In genomic region chr22:48923165-48923875, GRCh38 we compare ENCODE assay signal across 24 cellular contexts.
A peak's percentile ranks its signal among the peaks of the same experiment; 100 is the strongest.
DNase-seq lines count a peak whose midpoint lies in the region; ATAC-seq and TF ChIP-seq lines count a peak whose summit lies in the region.
"Had no signal": no experiment of that assay in that cellular context is flagged by ENCODE, and none has a peak within 500 bp of the region (broad histone marks: within the 10 kb centered on the region; RNA-seq: fewer than 3 reads in every experiment).

No MANE protein-coding gene starts in this region.

- peak; percentile 7 for DNase-seq in activated CD8-positive, alpha-beta T cell treated with anti-CD3 and anti-CD28 coated beads, Interleukin-2, amount 10 ng/mL, durations not matched to agents 7 days and 5 days
- DNase-seq in activated CD8-positive, alpha-beta T cell treated with anti-CD3 and anti-CD28 coated beads for 36 hours = no peak
- DNase-seq in NCI-H2171 treated with DMSO at 0.1 percent for 48 hours (lab: John Stamatoyannopoulos, UW) (peak; percentile 95), cerebellum (ENCODE audit: low spot score) (peak; percentile 53), upper lobe of right lung (peak; percentile 37), T-helper 1 cell (no peak), PC-3 (no peak)
- DNase-seq: activated CD4-positive, alpha-beta T cell treated with anti-CD3 and anti-CD28 coated beads for 48 hours; activated naive CD4-positive, alpha-beta T cell treated with anti-CD3 and anti-CD28 coated beads, Interleukin-2, amount 10 ng/mL, durations not matched to agents 7 days and 5 days; anterior cingulate cortex; effector memory CD4-positive, alpha-beta T cell; esophagus squamous epithelium; NCI-H1930; occipital lobe; SJCRH30; stimulated activated CD4-positive, alpha-beta T cell treated with anti-CD3 and anti-CD28 coated beads, Interleukin-12 subunit alpha, Interleukin-12 subunit beta, amount 100 ng/mL, for 4 hours; uterus had no signal

- no peaks in the 10 kb centered on the region for H3K36me3 Mint-ChIP-seq in activated CD8-positive, alpha-beta T cell treated with anti-CD3 and anti-CD28 coated beads, Interleukin-2, amount 10 ng/mL, durations not matched to agents 7 days and 5 days (ENCODE audit: low read depth)
- H3K36me3 Mint-ChIP-seq in activated CD8-positive, alpha-beta T cell treated with anti-CD3 and anti-CD28 coated beads for 36 hours (ENCODE audit: low read depth) = no peaks in the 10 kb centered on the region
- H3K36me3 Mint-ChIP-seq: activated naive CD4-positive, alpha-beta T cell treated with anti-CD3 and anti-CD28 coated beads, Interleukin-2, amount 10 ng/mL, durations not matched to agents 7 days and 5 days; memory B cell had no signal

- H3K4me2 ChIP-seq in PC-3 (ENCODE audit: low read length) = no peak overlapping the region
- H3K4me2 ChIP-seq: BLaER1, GM23338 had no signal

- intact Hi-C loops in activated CD8-positive, alpha-beta T cell treated with anti-CD3 and anti-CD28 coated beads for 36 hours (cut with micrococcal nuclease) = no loop called here
- intact Hi-C loops in upper lobe of right lung (cut with DNase I) = no loop called here
- intact Hi-C loops in PC-3 (cut with micrococcal nuclease) = no loop called here

- H3K9me2 ChIP-seq in PC-3 (replicated peaks; ENCODE audit: low read length) = no peaks in the 10 kb centered on the region

- no peaks in the 10 kb centered on the region for H3K9me3 Mint-ChIP-seq in activated CD8-positive, alpha-beta T cell treated with anti-CD3 and anti-CD28 coated beads, Interleukin-2, amount 10 ng/mL, durations not matched to agents 7 days and 5 days (ENCODE audit: insufficient read depth)
- H3K9me3 Mint-ChIP-seq in activated CD8-positive, alpha-beta T cell treated with anti-CD3 and anti-CD28 coated beads for 36 hours = no peaks in the 10 kb centered on the region
- H3K9me3 Mint-ChIP-seq: activated naive CD4-positive, alpha-beta T cell treated with anti-CD3 and anti-CD28 coated beads, Interleukin-2, amount 10 ng/mL, durations not matched to agents 7 days and 5 days; central memory CD8-positive, alpha-beta T cell; GM23338 had no signal

- H3F3A ChIP-seq in PC-3 (ENCODE audit: low read length, unreplicated experiment) = no peaks in the 10 kb centered on the region

- no peak for ATAC-seq in activated CD8-positive, alpha-beta T cell treated with anti-CD3 and anti-CD28 coated beads, Interleukin-2, amount 10 ng/mL, durations not matched to agents 7 days and 5 days
- ATAC-seq in activated CD8-positive, alpha-beta T cell treated with anti-CD3 and anti-CD28 coated beads for 36 hours = no peak
- ATAC-seq in upper lobe of right lung = no peak
- no peak for ATAC-seq in HG02938 (IDR thresholded peaks at IDR 0.05; ENCODE audit: unreplicated experiment)
- ATAC-seq in PC-3 = no peak
- ATAC-seq: gastroesophageal sphincter, GM23338 had no signal

- CTCF ChIA-PET in activated CD8-positive, alpha-beta T cell treated with anti-CD3 and anti-CD28 coated beads, Interleukin-2, amount 10 ng/mL, durations not matched to agents 7 days and 5 days (lab: Charles Lee) = no interaction called here
- CTCF ChIA-PET in activated CD8-positive, alpha-beta T cell treated with anti-CD3 and anti-CD28 coated beads for 36 hours (lab: Charles Lee) = no interaction called here
- CTCF ChIA-PET in PC-3 (lab: Charles Lee) = no interaction called here

- H3K4me1 Mint-ChIP-seq in activated CD8-positive, alpha-beta T cell treated with anti-CD3 and anti-CD28 coated beads, Interleukin-2, amount 10 ng/mL, durations not matched to agents 7 days and 5 days (ENCODE audit: low read depth) = no peaks in the 10 kb centered on the region
- no peaks in the 10 kb centered on the region for H3K4me1 Mint-ChIP-seq in activated CD8-positive, alpha-beta T cell treated with anti-CD3 and anti-CD28 coated beads for 36 hours (ENCODE audit: low read depth)
- H3K4me1 Mint-ChIP-seq: activated naive CD4-positive, alpha-beta T cell treated with anti-CD3 and anti-CD28 coated beads, Interleukin-2, amount 10 ng/mL, durations not matched to agents 7 days and 5 days; central memory CD8-positive, alpha-beta T cell; GM23338; IgD-negative memory B cell; memory B cell had no signal

- H3K4me1 ChIP-seq in upper lobe of right lung = no peaks in the 10 kb centered on the region
- no peaks in the 10 kb centered on the region for H3K4me1 ChIP-seq in PC-3 (ENCODE audit: insufficient read depth, low read length)
- H3K4me1 ChIP-seq: BLaER1, esophagus squamous epithelium, gastroesophageal sphincter, SJCRH30, uterus had no signal

- H3K9me3 ChIP-seq in upper lobe of right lung (no peaks in the 10 kb centered on the region), PC-3 (ENCODE audit: low read length) (no peaks in the 10 kb centered on the region)
- H3K9me3 ChIP-seq: BLaER1, esophagus squamous epithelium, gastroesophageal sphincter, SJCRH30, uterus had no signal

- no peak for TF ChIP-seq CTCF in activated CD8-positive, alpha-beta T cell treated with anti-CD3 and anti-CD28 coated beads for 36 hours (IDR thresholded peaks at IDR 0.05)
- TF ChIP-seq CTCF in upper lobe of right lung (IDR thresholded peaks at IDR 0.05) (no peak), PC-3 (conservative IDR thresholded peaks at IDR 0.05; ENCODE audit: low read depth, low read length) (no peak)

- no peaks in the 10 kb centered on the region for H3K27me3 Mint-ChIP-seq in activated CD8-positive, alpha-beta T cell treated with anti-CD3 and anti-CD28 coated beads, Interleukin-2, amount 10 ng/mL, durations not matched to agents 7 days and 5 days (ENCODE audit: low read depth)
- H3K27me3 Mint-ChIP-seq in activated CD8-positive, alpha-beta T cell treated with anti-CD3 and anti-CD28 coated beads for 36 hours = peaks cover 44% of the 10 kb centered on the region
- H3K27me3 Mint-ChIP-seq: IgD-negative memory B cell had no signal

- no peaks in the 10 kb centered on the region for H3K79me2 ChIP-seq in PC-3 (ENCODE audit: low read length)

- no peak overlapping the region for H3K27ac ChIP-seq in upper lobe of right lung
- H3K27ac ChIP-seq in PC-3 (ENCODE audit: low read length) = no peak overlapping the region
- H3K27ac ChIP-seq: BLaER1, esophagus squamous epithelium, gastroesophageal sphincter, SJCRH30, uterus had no signal

- no TSS peak for BruUV-seq in PC-3 (replicated peaks; lab: Mats Ljungman, UMichigan)

- H2AFZ ChIP-seq in PC-3 (ENCODE audit: low read length) = no peak overlapping the region
- H2AFZ ChIP-seq: GM23338 had no signal

- POLR2A ChIA-PET in activated CD8-positive, alpha-beta T cell treated with anti-CD3 and anti-CD28 coated beads, Interleukin-2, amount 10 ng/mL, durations not matched to agents 7 days and 5 days (lab: Charles Lee) = no interaction called here
- POLR2A ChIA-PET in activated CD8-positive, alpha-beta T cell treated with anti-CD3 and anti-CD28 coated beads for 36 hours (lab: Charles Lee) = no interaction called here
- POLR2A ChIA-PET in PC-3 (lab: Charles Lee; ENCODE audit: unreplicated experiment) = no interaction called here

- H3K36me3 ChIP-seq in upper lobe of right lung (no peaks in the 10 kb centered on the region), PC-3 (ENCODE audit: low read depth, low read length) (no peaks in the 10 kb centered on the region)
- H3K36me3 ChIP-seq: BLaER1, esophagus squamous epithelium, gastroesophageal sphincter, SJCRH30, uterus had no signal

- H3K27ac Mint-ChIP-seq in activated CD8-positive, alpha-beta T cell treated with anti-CD3 and anti-CD28 coated beads, Interleukin-2, amount 10 ng/mL, durations not matched to agents 7 days and 5 days = no peak overlapping the region
- H3K27ac Mint-ChIP-seq in activated CD8-positive, alpha-beta T cell treated with anti-CD3 and anti-CD28 coated beads for 36 hours = no peak overlapping the region
- H3K27ac Mint-ChIP-seq: activated naive CD4-positive, alpha-beta T cell treated with anti-CD3 and anti-CD28 coated beads, Interleukin-2, amount 10 ng/mL, durations not matched to agents 7 days and 5 days; GM23338; IgD-negative memory B cell; memory B cell had no signal

- no peaks in the 10 kb centered on the region for H4K20me1 ChIP-seq in PC-3 (ENCODE audit: low read length)

- no peak overlapping the region for H3K4me3 Mint-ChIP-seq in activated CD8-positive, alpha-beta T cell treated with anti-CD3 and anti-CD28 coated beads, Interleukin-2, amount 10 ng/mL, durations not matched to agents 7 days and 5 days
- no peak overlapping the region for H3K4me3 Mint-ChIP-seq in activated CD8-positive, alpha-beta T cell treated with anti-CD3 and anti-CD28 coated beads for 36 hours
- H3K4me3 Mint-ChIP-seq: activated naive CD4-positive, alpha-beta T cell treated with anti-CD3 and anti-CD28 coated beads, Interleukin-2, amount 10 ng/mL, durations not matched to agents 7 days and 5 days; central memory CD8-positive, alpha-beta T cell; GM23338; IgD-negative memory B cell; memory B cell had no signal

- H3K27me3 ChIP-seq in upper lobe of right lung (peaks cover 4% of the 10 kb centered on the region), PC-3 (ENCODE audit: low read length) (no peaks in the 10 kb centered on the region)

- no peak overlapping the region for H3K9ac ChIP-seq in PC-3 (ENCODE audit: low read length)
- H3K9ac ChIP-seq: BLaER1 had no signal

- H3K4me3 ChIP-seq in upper lobe of right lung (no peak overlapping the region), PC-3 (ENCODE audit: low read length) (no peak overlapping the region)
- H3K4me3 ChIP-seq: BLaER1, esophagus squamous epithelium, gastroesophageal sphincter, GM23338, SJCRH30, uterus had no signal

Comparison
In these comparisons a context has a peak if more than half of its experiments do, and no peak if none do; other contexts are left out.
1. DNase-seq: peak in activated CD8-positive, alpha-beta T cell treated with anti-CD3 and anti-CD28 coated beads, Interleukin-2, amount 10 ng/mL, durations not matched to agents 7 days and 5 days (single experiment), NCI-H2171 treated with DMSO at 0.1 percent for 48 hours (single experiment), cerebellum (single experiment) and upper lobe of right lung (single experiment); none in activated CD8-positive, alpha-beta T cell treated with anti-CD3 and anti-CD28 coated beads for 36 hours (single experiment), T-helper 1 cell (0 of 5) and PC-3 (single experiment).